ENCODE assay signal across 8 cellular contexts in genomic region chr4:1172228-1172851, GRCh38. TPM values are rescaled to one million over a fixed set of nuclear protein-coding genes. Genes with fewer than 3 reads are reported as not detected.
DNase-seq lines count a peak whose midpoint lies in the region; ATAC-seq and TF ChIP-seq lines count a peak whose summit lies in the region.

Gene SPON2 (minus strand): TSS chr4:1172583.

- peak within 1 kb of the TSS; percentile 59 for H3K4me3 Mint-ChIP-seq in T-helper 2 cell treated with Interferon-gamma antibody and Interleukin-4, amounts not matched to agents 5 μg/mL and 100 μg/mL, for 36 hours
- H3K4me3 Mint-ChIP-seq in neural progenitor cell, result peak within 1 kb of the TSS; percentile 63

- peak; percentile 37 for ATAC-seq in gastroesophageal sphincter
- no peak for ATAC-seq in GM18498 (IDR thresholded peaks at IDR 0.05; ENCODE audit: unreplicated experiment)
- ATAC-seq in HG02798 (IDR thresholded peaks at IDR 0.05; ENCODE audit: poor library complexity, unreplicated experiment), result no peak

- H4K20me1 ChIP-seq in BLaER1, result peaks cover 76% of the 10 kb centered on the region
- peaks cover 13% of the 10 kb centered on the region for H4K20me1 ChIP-seq in neural progenitor cell (ENCODE audit: low read depth)

- H3K4me1 Mint-ChIP-seq in T-helper 2 cell treated with Interferon-gamma antibody and Interleukin-4, amounts not matched to agents 5 μg/mL and 100 μg/mL, for 36 hours (ENCODE audit: low read depth), result peaks cover 9% of the 10 kb centered on the region
- H3K4me1 Mint-ChIP-seq in neural progenitor cell, result peaks cover 3% of the 10 kb centered on the region

- no peak for TF ChIP-seq EP300 in gastroesophageal sphincter (IDR thresholded peaks at IDR 0.05)

- H3K27me3 ChIP-seq in BLaER1 (peaks cover 78% of the 10 kb centered on the region), gastroesophageal sphincter (peaks cover 49% of the 10 kb centered on the region), neural progenitor cell (peaks cover 77% of the 10 kb centered on the region)

- H3K27ac Mint-ChIP-seq in T-helper 2 cell treated with Interferon-gamma antibody and Interleukin-4, amounts not matched to agents 5 μg/mL and 100 μg/mL, for 36 hours, result no peak within 1 kb of the TSS
- H3K27ac Mint-ChIP-seq in neural progenitor cell, result no peak within 1 kb of the TSS

- peaks cover 31% of the 10 kb centered on the region for H3K27me3 Mint-ChIP-seq in T-helper 2 cell treated with Interferon-gamma antibody and Interleukin-4, amounts not matched to agents 5 μg/mL and 100 μg/mL, for 36 hours (ENCODE audit: low read depth)
- H3K27me3 Mint-ChIP-seq in neural progenitor cell (ENCODE audit: insufficient read depth, low read depth), result peaks cover 43% of the 10 kb centered on the region

- TF ChIP-seq POLR2A in gastroesophageal sphincter (IDR thresholded peaks at IDR 0.05), result peak; percentile 51 to 52

- H3K9me3 ChIP-seq in BLaER1 (no peaks in the 10 kb centered on the region; the same call in 1 of the 2 replicates), gastroesophageal sphincter (no peaks in the 10 kb centered on the region), neural progenitor cell (ENCODE audit: low read depth) (no peaks in the 10 kb centered on the region)

- peak within 1 kb of the TSS; percentile 82 for H3K4me2 ChIP-seq in BLaER1
- peak within 1 kb of the TSS; percentile 85 for H3K4me2 ChIP-seq in neural progenitor cell

- WGBS in gastroesophageal sphincter (ENCODE audit: low coverage in 1 of 2), 2 donors, result 14 to 23% methylated on average over 11 to 14 of the region's 54 CpGs

- peak within 1 kb of the TSS; percentile 59 for H3K4me3 ChIP-seq in BLaER1
- H3K4me3 ChIP-seq in gastroesophageal sphincter, result peak within 1 kb of the TSS; percentile 24 to 54
- peak within 1 kb of the TSS; percentile 45 for H3K4me3 ChIP-seq in neural progenitor cell

- TF ChIP-seq CTCF in gastroesophageal sphincter (IDR thresholded peaks at IDR 0.05) (no peak), neural progenitor cell (IDR thresholded peaks at IDR 0.05) (no peak), GM13977 (IDR thresholded peaks at IDR 0.05; ENCODE audit: extremely low read depth, insufficient read depth, missing control alignments) (no peak)

- H3K27ac ChIP-seq in BLaER1, result no peak within 1 kb of the TSS
- H3K27ac ChIP-seq in gastroesophageal sphincter, result peak within 1 kb of the TSS in 3 of 4 donors; percentile 67 to 81 (median 71)
- H3K27ac ChIP-seq in neural progenitor cell, result no peak within 1 kb of the TSS

- H3K4me1 ChIP-seq in BLaER1 (peaks cover 31% of the 10 kb centered on the region), gastroesophageal sphincter (peaks cover 0 to 66% (median 30%) of the 10 kb centered on the region in 3 donors), neural progenitor cell (peaks cover 10% of the 10 kb centered on the region)

- peaks cover 11% of the 10 kb centered on the region for H3F3A ChIP-seq in neural progenitor cell (ENCODE audit: low read depth)

- no peaks in the 10 kb centered on the region for H3K36me3 Mint-ChIP-seq in T-helper 2 cell treated with Interferon-gamma antibody and Interleukin-4, amounts not matched to agents 5 μg/mL and 100 μg/mL, for 36 hours (ENCODE audit: low read depth)
- no peaks in the 10 kb centered on the region for H3K36me3 Mint-ChIP-seq in neural progenitor cell

- H3K36me3 ChIP-seq in BLaER1, result no peaks in the 10 kb centered on the region
- no peaks in the 10 kb centered on the region for H3K36me3 ChIP-seq in gastroesophageal sphincter
- no peaks in the 10 kb centered on the region for H3K36me3 ChIP-seq in neural progenitor cell

- H3K9ac ChIP-seq in BLaER1, result no peak within 1 kb of the TSS
- no peak within 1 kb of the TSS for H3K9ac ChIP-seq in neural progenitor cell

- H3K9me3 Mint-ChIP-seq in T-helper 2 cell treated with Interferon-gamma antibody and Interleukin-4, amounts not matched to agents 5 μg/mL and 100 μg/mL, for 36 hours, result no peaks in the 10 kb centered on the region
- H3K9me3 Mint-ChIP-seq in neural progenitor cell, result no peaks in the 10 kb centered on the region

- H3K79me2 ChIP-seq in neural progenitor cell (ENCODE audit: low read depth), result no peaks in the 10 kb centered on the region

- in situ Hi-C loops in GM13977 (cut with MboI; ENCODE audit: low pct_unique_long_range_greater_than_20kb, low sequenced_read_pairs, unreplicated experiment), result no loop called here

- peak within 1 kb of the TSS; percentile 75 for H2AFZ ChIP-seq in neural progenitor cell (replicated peaks)

- no peak for DNase-seq in T-helper 2 cell treated with Interferon-gamma antibody and Interleukin-4, amounts not matched to agents 5 μg/mL and 100 μg/mL, for 36 hours (ENCODE audit: low spot score)
- DNase-seq in neural progenitor cell (ENCODE audit: low spot score) (peak; percentile 77), OCI-M1 (lab: John Stamatoyannopoulos, UW) (no peak), GM13977 (ENCODE audit: low spot score) (no peak)

RNA-seq across cellular contexts. Expression of gene SPON2, which starts in this region (rescaled TPM):
- total RNA-seq in gastroesophageal sphincter, result 10 to 100 TPM; 16.3 to 72.5 (median 55.0) TPM
- 2.1 and 9.0 TPM in 2 replicates for total RNA-seq in neural progenitor cell (ENCODE audit: low replicate concordance)

Comparison
In these comparisons a context has a peak if more than half of its experiments do, and no peak if none do; other contexts are left out.
1. H3K27ac ChIP-seq: peak in gastroesophageal sphincter (3 of 4); none in BLaER1 (single experiment) and neural progenitor cell (single experiment).
2. Peak in every context shown above with its lines, with median percentiles within 50 percentile points of each other: H3K4me3 ChIP-seq.